34 cellular contexts compared by ENCODE assay signal in genomic region chr1:240816472-240816871, GRCh38.
"Had no signal": no experiment of that assay in that cellular context is flagged by ENCODE, and none has a peak within 500 bp of the region (broad histone marks: within the 10 kb centered on the region; RNA-seq: fewer than 3 reads in every experiment).

No MANE protein-coding gene starts in this region.

- H3K27me3 ChIP-seq: MG63 had no signal

- H3K36me3 ChIP-seq: MG63 had no signal

- H3K27ac ChIP-seq: KMS-11 had no signal

- H3K4me2 ChIP-seq: KMS-11 had no signal

- H3K9ac ChIP-seq: KMS-11 had no signal

- DNase-seq: Karpas-422, Kasumi-1, MG63, MM.1S, MV-4-11, NCI-H1048, NCI-H1092, NCI-H1092 treated with DMSO at 0.1 percent for 48 hours, NCI-H1105, NCI-H1105 treated with DMSO at 0.1 percent for 48 hours, NCI-H1417, NCI-H1417 treated with DMSO at 0.1 percent for 48 hours, NCI-H1436, NCI-H1436 treated with DMSO at 0.1 percent for 48 hours, NCI-H146, NCI-H1694, NCI-H1694 treated with DMSO at 0.1 percent for 48 hours, NCI-H187, NCI-H187 treated with DMSO at 0.1 percent for 48 hours, NCI-H1930, NCI-H2029, NCI-H2029 treated with DMSO at 0.1 percent for 48 hours, NCI-H2081, NCI-H2081 treated with DMSO at 0.1 percent for 48 hours, NCI-H2107, NCI-H2171, NCI-H2171 treated with DMSO at 0.1 percent for 48 hours, NCI-H2227 treated with DMSO at 0.1 percent for 48 hours, NCI-H226, NCI-H345, NCI-H446, NCI-H446 treated with DMSO at 0.1 percent for 48 hours, NCI-H510A had no signal

- H3K4me3 ChIP-seq: MG63 had no signal

- H3K9me3 ChIP-seq: MG63 had no signal
